8 cellular contexts compared by ENCODE assay signal in genomic region chr7:69598081-69598486, GRCh38. TPM values are rescaled to one million over a fixed set of nuclear protein-coding genes. Genes with fewer than 3 reads are reported as not detected.
DNase-seq lines count a peak whose midpoint lies in the region; ATAC-seq and TF ChIP-seq lines count a peak whose summit lies in the region.

Gene AUTS2 (plus strand): TSS chr7:69598475. CDS start chr7:69599654, 1,179 bp downstream.

- H3K4me3 ChIP-seq in GM23248 (peak within 1 kb of the TSS; percentile 96), MG63 (peak within 1 kb of the TSS; percentile 57), iPS-18a (ENCODE audit: low read length) (peak within 1 kb of the TSS; percentile 82), retinal pigment epithelial cell (ENCODE audit: low read length) (peak within 1 kb of the TSS; percentile 90)

- H2AFZ ChIP-seq in GM23248, result peak within 1 kb of the TSS; percentile 99

- H3K9me3 ChIP-seq in GM23248 (ENCODE audit: low read depth), result no peaks in the 10 kb centered on the region
- H3K9me3 ChIP-seq in MG63, result no peaks in the 10 kb centered on the region
- H3K9me3 ChIP-seq in iPS-18a (ENCODE audit: control insufficient read depth, low read depth, low read length), result no peaks in the 10 kb centered on the region

- H3K4me2 ChIP-seq in GM23248 (ENCODE audit: unreplicated experiment), result peak within 1 kb of the TSS; percentile 84

- H3K9me2 ChIP-seq in GM23248 (ENCODE audit: insufficient read depth), result no peaks in the 10 kb centered on the region

- H4K20me1 ChIP-seq in GM23248 (ENCODE audit: insufficient read depth), result no peaks in the 10 kb centered on the region

- ATAC-seq in GM18873 (IDR thresholded peaks at IDR 0.05; ENCODE audit: low FRiP score, unreplicated experiment), result no peak

- in situ Hi-C loops in GM23248 (cut with MboI), result no loop called here
- in situ Hi-C loops in T47D (cut with HindIII; ENCODE audit: low pct_unique_long_range_greater_than_20kb, low sequenced_read_pairs), result no loop called here

- no peaks in the 10 kb centered on the region for H3K36me3 ChIP-seq in GM23248 (ENCODE audit: low read depth)
- H3K36me3 ChIP-seq in MG63, result no peaks in the 10 kb centered on the region
- H3K36me3 ChIP-seq in iPS-18a (ENCODE audit: control insufficient read depth, low read depth, low read length), result no peaks in the 10 kb centered on the region

- H3K27ac ChIP-seq in GM23248, result no peak within 1 kb of the TSS
- H3K27ac ChIP-seq in iPS-18a (ENCODE audit: low read length), result no peak within 1 kb of the TSS

- TF ChIP-seq CTCF in retinal pigment epithelial cell (conservative IDR thresholded peaks at IDR 0.05; ENCODE audit: low read depth, low read length), result no peak

- H3K27me3 ChIP-seq in GM23248 (replicated peaks; ENCODE audit: insufficient read depth) (peaks cover 18% of the 10 kb centered on the region), MG63 (no peaks in the 10 kb centered on the region), iPS-18a (ENCODE audit: control insufficient read depth, insufficient read depth, low read length) (peaks cover 79% of the 10 kb centered on the region)

- H3K9ac ChIP-seq in GM23248 (peak within 1 kb of the TSS; percentile 61), iPS-18a (ENCODE audit: low read length) (peak within 1 kb of the TSS; percentile 42)

- WGBS in GM23248 (ENCODE audit: low coverage in 1 of 2, low lambda C conversion rate in 2 of 2, missing lambda C conversion rate in 2 of 2), 2 experiments, result 0% methylated on average over 46 of the region's 63 CpGs; no CpG with 5 or more reads in 1 of the 2 experiments

- H3K4me1 ChIP-seq in GM23248 (ENCODE audit: insufficient read depth), result no peaks in the 10 kb centered on the region
- peaks cover 12% of the 10 kb centered on the region for H3K4me1 ChIP-seq in iPS-18a (ENCODE audit: control insufficient read depth, low read depth, low read length)

- no peaks in the 10 kb centered on the region for H3K79me2 ChIP-seq in GM23248 (ENCODE audit: insufficient read depth)

- peaks cover 25% of the 10 kb centered on the region for H3F3A ChIP-seq in GM23248 (ENCODE audit: insufficient read depth)

- DNase-seq in DMS79 (lab: John Stamatoyannopoulos, UW) (peak; percentile 87), GM23248 (peak; percentile 84), MG63 (peak; percentile 82), T-helper 1 cell (peak in 3 of 5 donors; percentile 6 to 18 (median 17)), T47D (ENCODE audit: low read depth in 1 of 2, low spot score in 1 of 2) (peak; percentile 97 to 98), retinal pigment epithelial cell (ENCODE audit: low read depth) (peak; percentile 64)

RNA-seq across cellular contexts. Expression of gene AUTS2, which starts in this region (rescaled TPM):
- 1.4 and 3.0 TPM in 2 replicates for total RNA-seq in GM23248 (2014; rRNA removed; shearing (Covaris generic))
- polyA plus RNA-seq in GM23248 (2016; fragmentation: Nextera tagmentation; extraction: Ambion mirVana), result 2.5 and 4.4 TPM in 2 replicates
- 2.2 and 2.7 TPM in 2 replicates for total RNA-seq in MG63 (2014; rRNA removed; shearing (Covaris generic); ENCODE audit: low replicate concordance)

Comparison
In these comparisons a context has a peak if more than half of its experiments do, and no peak if none do; other contexts are left out.
1. DNase-seq: peak in every context shown above with its lines; median percentile 98 in T47D; 87 in DMS79; 84 in GM23248; 82 in MG63; 64 in retinal pigment epithelial cell; 17 in T-helper 1 cell.